ENCODE assay signal across 30 cellular contexts in the genomic region with DNA sequence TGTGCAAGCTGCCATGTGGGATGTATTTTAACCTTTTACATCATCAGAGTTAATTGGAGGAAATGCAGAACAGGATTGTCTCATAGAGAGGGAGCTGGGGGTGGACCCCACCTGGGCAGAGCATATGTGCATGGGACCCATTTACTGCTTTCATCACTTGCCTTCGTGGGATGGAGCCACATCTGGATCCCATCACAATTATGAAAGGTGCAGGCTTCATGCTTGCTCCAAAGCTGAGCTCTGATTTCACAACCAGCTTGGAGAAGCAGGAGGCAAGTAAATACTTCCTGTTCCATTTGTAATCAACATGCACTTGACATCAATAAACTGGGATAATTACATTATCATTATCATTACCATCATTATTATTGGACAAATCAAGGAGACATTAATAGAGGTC.
"Had no signal": no experiment of that assay in that cellular context is flagged by ENCODE, and none has a peak within 500 bp of the region (broad histone marks: within the 10 kb centered on the region; RNA-seq: fewer than 3 reads in every experiment).

No MANE protein-coding gene starts in this region.

- FAIRE-seq: colon, frontal cortex had no signal

- H3K9me3 ChIP-seq: adrenal gland, body of pancreas, heart left ventricle had no signal

- H3K4me1 Mint-ChIP-seq: activated CD4-positive, alpha-beta memory T cell treated with anti-CD3 and anti-CD28 coated beads, Interleukin-2, amount 10 ng/mL, durations not matched to agents 7 days and 5 days; activated CD4-positive, alpha-beta T cell treated with anti-CD3 and anti-CD28 coated beads for 36 hours; activated CD4-positive, alpha-beta T cell treated with anti-CD3 and anti-CD28 coated beads, Interleukin-2, amount 10 ng/mL, durations not matched to agents 24 days and 14 days had no signal

- H3K27ac Mint-ChIP-seq: activated CD4-positive, alpha-beta memory T cell treated with anti-CD3 and anti-CD28 coated beads, Interleukin-2, amount 10 ng/mL, durations not matched to agents 7 days and 5 days; activated CD4-positive, alpha-beta T cell treated with anti-CD3 and anti-CD28 coated beads for 36 hours; activated CD4-positive, alpha-beta T cell treated with anti-CD3 and anti-CD28 coated beads, Interleukin-2, amount 10 ng/mL, durations not matched to agents 24 days and 14 days; activated naive CD8-positive, alpha-beta T cell; activated T-cell treated with anti-CD3 and anti-CD28 coated beads, Interleukin-2, amount 50 U/mL, for 24 hours; activated T-cell treated with anti-CD3 and anti-CD28 coated beads, Interleukin-2, amount 50 U/mL, for 72 hours; effector memory CD8-positive, alpha-beta T cell had no signal

- H3K36me3 Mint-ChIP-seq: activated naive CD8-positive, alpha-beta T cell had no signal

- H3K36me3 ChIP-seq: adrenal gland, heart left ventricle had no signal

- H3K4me3 Mint-ChIP-seq: activated CD4-positive, alpha-beta memory T cell treated with anti-CD3 and anti-CD28 coated beads, Interleukin-2, amount 10 ng/mL, durations not matched to agents 7 days and 5 days; activated CD4-positive, alpha-beta T cell treated with anti-CD3 and anti-CD28 coated beads for 36 hours; activated CD4-positive, alpha-beta T cell treated with anti-CD3 and anti-CD28 coated beads, Interleukin-2, amount 10 ng/mL, durations not matched to agents 24 days and 14 days; activated naive CD8-positive, alpha-beta T cell; activated T-cell treated with anti-CD3 and anti-CD28 coated beads, Interleukin-2, amount 50 U/mL, for 24 hours; activated T-cell treated with anti-CD3 and anti-CD28 coated beads, Interleukin-2, amount 50 U/mL, for 72 hours; effector memory CD8-positive, alpha-beta T cell had no signal

- H3K27me3 ChIP-seq: adrenal gland, body of pancreas had no signal

- ATAC-seq: activated CD4-positive, alpha-beta T cell treated with anti-CD3 and anti-CD28 coated beads for 36 hours; activated T-cell treated with anti-CD3 and anti-CD28 coated beads, Interleukin-2, amount 50 U/mL, for 72 hours; body of pancreas; effector memory CD8-positive, alpha-beta T cell; esophagus mucosa; heart left ventricle had no signal

- H3K4me3 ChIP-seq: adrenal gland, body of pancreas, heart left ventricle had no signal

- H3K4me1 ChIP-seq: adrenal gland, body of pancreas, heart left ventricle had no signal

- H3K27ac ChIP-seq: adrenal gland, body of pancreas, heart left ventricle had no signal

- DNase-seq: activated CD4-positive, alpha-beta memory T cell treated with anti-CD3 and anti-CD28 coated beads, Interleukin-2, amount 10 ng/mL, durations not matched to agents 7 days and 5 days; activated CD4-positive, alpha-beta T cell treated with anti-CD3 and anti-CD28 coated beads for 36 hours; activated CD4-positive, alpha-beta T cell treated with anti-CD3 and anti-CD28 coated beads, Interleukin-2, amount 10 ng/mL, durations not matched to agents 24 days and 14 days; activated CD4-positive, alpha-beta T cell treated with anti-CD3 and anti-CD28 coated beads, Interleukin-2, amount 50 U/mL, for 4 hours; activated CD4-positive, CD25-positive, alpha-beta regulatory T cell; activated CD4-positive, CD25-positive, alpha-beta regulatory T cell treated with anti-CD3 and anti-CD28 coated beads, Interleukin-2, amount 50 U/mL, for 72 hours; activated CD8-positive, alpha-beta memory T cell treated with anti-CD3 and anti-CD28 coated beads, Interleukin-2, amount 50 U/mL, for 48 hours; activated gamma-delta T cell treated with Interleukin-2 at 50 U/mL for 16 hours; activated naive CD4-positive, alpha-beta T cell treated with anti-CD3 and anti-CD28 coated beads, Interleukin-2, amount 50 U/mL, for 16 hours; activated naive CD4-positive, alpha-beta T cell treated with Interleukin-2 at 50 U/mL for 16 hours; activated T-cell treated with anti-CD3 and anti-CD28 coated beads for 4 hours; activated T-cell treated with anti-CD3 and anti-CD28 coated beads, Interleukin-2, amount 50 U/mL, for 24 hours; activated T-cell treated with anti-CD3 and anti-CD28 coated beads, Interleukin-2, amount 50 U/mL, for 72 hours; adrenal gland; amygdala; aorta; body of pancreas; caudate nucleus; cortex of kidney; dermis blood vessel endothelial cell; effector CD4-positive, alpha-beta T cell; effector memory CD8-positive, alpha-beta T cell; glutamatergic neuron; heart left ventricle; hypothalamus; T-helper 2 cell had no signal

- H3K9me3 Mint-ChIP-seq: activated CD4-positive, alpha-beta memory T cell treated with anti-CD3 and anti-CD28 coated beads, Interleukin-2, amount 10 ng/mL, durations not matched to agents 7 days and 5 days; activated CD4-positive, alpha-beta T cell treated with anti-CD3 and anti-CD28 coated beads, Interleukin-2, amount 10 ng/mL, durations not matched to agents 24 days and 14 days; activated T-cell treated with anti-CD3 and anti-CD28 coated beads, Interleukin-2, amount 50 U/mL, for 24 hours had no signal
